ENCODE assay signal across 8 cellular contexts in genomic region chr20:46090095-46090388, GRCh38. TPM values are rescaled to one million over a fixed set of nuclear protein-coding genes. Genes with fewer than 3 reads are reported as not detected.
DNase-seq lines count a peak whose midpoint lies in the region; ATAC-seq and TF ChIP-seq lines count a peak whose summit lies in the region.

No MANE protein-coding gene starts in this region.

- H3K4me1 ChIP-seq in naive thymus-derived CD4-positive, alpha-beta T cell (ENCODE audit: control insufficient read depth in 2 of 2, insufficient read depth in 2 of 2, low read length in 2 of 2), result peaks cover 24 to 36% of the 10 kb centered on the region in 2 donors

- H3K4me3 ChIP-seq in AG10803 (ENCODE audit: low read length), result peak overlapping the region; percentile 86
- peak overlapping the region; percentile 73 for H3K4me3 ChIP-seq in naive thymus-derived CD4-positive, alpha-beta T cell (ENCODE audit: low read length)

- peaks cover 0 to 3% (median 0%) of the 10 kb centered on the region in 3 experiments for H3K36me3 ChIP-seq in naive thymus-derived CD4-positive, alpha-beta T cell (ENCODE audit: control insufficient read depth in 2 of 3, insufficient read depth in 3 of 3, low read length in 3 of 3)

- no peak for TF ChIP-seq CTCF in AG10803 (conservative IDR thresholded peaks at IDR 0.05; ENCODE audit: low read length)

- intact Hi-C loops in naive thymus-derived CD4-positive, alpha-beta T cell (cut with micrococcal nuclease), result loop anchor here (1.0 to 5.0 kb wide), 5 partner anchors 155 to 721 kb away; partner anchors contain the start of genes DNTTIP1 (in 1 of the 2), ELMO2 (in 1 of the 2) and WFDC3 (in 1 of the 2)

- no peaks in the 10 kb centered on the region for H3K27me3 Mint-ChIP-seq in central memory CD8-positive, alpha-beta T cell
- no peaks in the 10 kb centered on the region for H3K27me3 Mint-ChIP-seq in naive thymus-derived CD4-positive, alpha-beta T cell

- peak overlapping the region; percentile 89 for H3K27ac ChIP-seq in naive thymus-derived CD4-positive, alpha-beta T cell (ENCODE audit: low read depth, low read length)

- CTCF ChIA-PET in naive thymus-derived CD4-positive, alpha-beta T cell (lab: Charles Lee), result no interaction called here

- no peaks in the 10 kb centered on the region for H3K9me3 ChIP-seq in naive thymus-derived CD4-positive, alpha-beta T cell (ENCODE audit: control insufficient read depth in 2 of 3, low read length in 3 of 3)

- POLR2A ChIA-PET in naive thymus-derived CD4-positive, alpha-beta T cell (lab: Charles Lee), result no interaction called here

- no peak for ATAC-seq in central memory CD8-positive, alpha-beta T cell (replicated peaks; ENCODE audit: extremely low read depth, poor library complexity, severe bottlenecking)
- no peak for ATAC-seq in naive thymus-derived CD4-positive, alpha-beta T cell
- ATAC-seq in HG02610 (IDR thresholded peaks at IDR 0.05; ENCODE audit: unreplicated experiment) (no peak), HG03196 (IDR thresholded peaks at IDR 0.05; ENCODE audit: unreplicated experiment) (no peak), HG03097 (IDR thresholded peaks at IDR 0.05; ENCODE audit: low FRiP score, unreplicated experiment) (no peak)

- no peak for TF ChIP-seq EP300 in Ishikawa (IDR thresholded peaks at IDR 0.05; ENCODE audit: borderline replicate concordance)

- H3K27ac Mint-ChIP-seq in central memory CD8-positive, alpha-beta T cell (ENCODE audit: low read depth), result peak overlapping the region; percentile 84
- H3K27ac Mint-ChIP-seq in naive thymus-derived CD4-positive, alpha-beta T cell, result peak overlapping the region; percentile 80 to 95 (median 89)

- no peaks in the 10 kb centered on the region for H3K27me3 ChIP-seq in naive thymus-derived CD4-positive, alpha-beta T cell (ENCODE audit: control insufficient read depth in 2 of 2, insufficient read depth in 2 of 2, low read length in 2 of 2)

- DNase-seq in AG10803 (ENCODE audit: low read depth), result no peak
- no peak for DNase-seq in central memory CD8-positive, alpha-beta T cell (ENCODE audit: low spot score in 2 of 2)
- no peak for DNase-seq in naive thymus-derived CD4-positive, alpha-beta T cell
- DNase-seq in NCI-H187 (lab: John Stamatoyannopoulos, UW), result no peak

- TF ChIP-seq RAD21 in Ishikawa (IDR thresholded peaks at IDR 0.05; ENCODE audit: low read depth), result no peak

- H3K4me3 Mint-ChIP-seq in central memory CD8-positive, alpha-beta T cell, result peak overlapping the region; percentile 83
- H3K4me3 Mint-ChIP-seq in naive thymus-derived CD4-positive, alpha-beta T cell, result peak overlapping the region; percentile 72 to 95 (median 90)

- peaks cover 41% of the 10 kb centered on the region for H3K4me1 Mint-ChIP-seq in central memory CD8-positive, alpha-beta T cell
- H3K4me1 Mint-ChIP-seq in naive thymus-derived CD4-positive, alpha-beta T cell, result peaks cover 27 to 50% (median 48%) of the 10 kb centered on the region in 7 donors

- no peaks in the 10 kb centered on the region for H3K9me3 Mint-ChIP-seq in central memory CD8-positive, alpha-beta T cell
- peaks cover 0 to 1% (median 0%) of the 10 kb centered on the region in 11 donors for H3K9me3 Mint-ChIP-seq in naive thymus-derived CD4-positive, alpha-beta T cell

- H3K36me3 Mint-ChIP-seq in central memory CD8-positive, alpha-beta T cell (ENCODE audit: insufficient read depth), result peaks cover 9% of the 10 kb centered on the region
- H3K36me3 Mint-ChIP-seq in naive thymus-derived CD4-positive, alpha-beta T cell, result peaks cover 0 to 2% (median 0%) of the 10 kb centered on the region in 5 donors

TF ChIP-seq in Ishikawa, 13 proteins besides CTCF, POLR2A, EP300 and RAD21:
- TF ChIP-seq USF1 (IDR thresholded peaks at IDR 0.05), result no peak
- peak; percentile 88 for TF ChIP-seq ZBTB7A (IDR thresholded peaks at IDR 0.05; ENCODE audit: low read depth)
- TF ChIP-seq MAX (IDR thresholded peaks at IDR 0.05), result no peak
- no peak for TF ChIP-seq TEAD4 (IDR thresholded peaks at IDR 0.05)

RNA-seq across cellular contexts. Expression of gene NCOA5, which starts 0.3 kb away (rescaled TPM):
- 10 to 100 TPM; 15.7 to 43.8 (median 39.4) TPM for total RNA-seq in naive thymus-derived CD4-positive, alpha-beta T cell
- polyA plus RNA-seq in naive thymus-derived CD4-positive, alpha-beta T cell, result 10 to 100 TPM; 25.4 to 47.6 TPM

RNA-seq across cellular contexts. Expression of gene CD40, which starts 28.1 kb away (rescaled TPM):
- 1 to 10 TPM; 1.7 to 10.0 (median 4.0) TPM for total RNA-seq in naive thymus-derived CD4-positive, alpha-beta T cell
- polyA plus RNA-seq in naive thymus-derived CD4-positive, alpha-beta T cell, result 1 to 10 TPM; 4.0 to 5.2 TPM
